Comparison of ENCODE assay signal across 8 cellular contexts in genomic region chr5:171388816-171389168, GRCh38. TPM values are rescaled to one million over a fixed set of nuclear protein-coding genes. Genes with fewer than 3 reads are reported as not detected.
DNase-seq lines count a peak whose midpoint lies in the region; ATAC-seq and TF ChIP-seq lines count a peak whose summit lies in the region.

No MANE protein-coding gene starts in this region.

- TF ChIP-seq CTCF in Calu3 (IDR thresholded peaks at IDR 0.05; ENCODE audit: unreplicated experiment) (no peak), neutrophil (IDR thresholded peaks at IDR 0.05) (no peak)

- H3K4me3 ChIP-seq in NT2/D1 (ENCODE audit: insufficient read length, low read depth) (peak overlapping the region; percentile 95), duodenal mucosa (ENCODE audit: low read depth in 1 of 2, low read length in 2 of 2) (peak overlapping the region; percentile 77 to 98), neutrophil (ENCODE audit: low read depth in 1 of 2, low read length in 1 of 2) (peak overlapping the region; percentile 86 to 87)

- H3K9ac ChIP-seq in NT2/D1 (ENCODE audit: insufficient read length, low read depth) (peak overlapping the region; percentile 97), duodenal mucosa (ENCODE audit: low read depth in 1 of 2, low read length in 2 of 2) (peak overlapping the region; percentile 55 to 87)

- peaks cover 2% of the 10 kb centered on the region for H3K4me1 ChIP-seq in NT2/D1 (ENCODE audit: insufficient read depth, insufficient read length)
- peaks cover 26 to 30% of the 10 kb centered on the region in 2 donors for H3K4me1 ChIP-seq in duodenal mucosa (ENCODE audit: control insufficient read depth in 1 of 2, insufficient read depth in 2 of 2, low read length in 2 of 2)
- H3K4me1 ChIP-seq in neutrophil (ENCODE audit: control insufficient read depth in 1 of 2, insufficient read depth in 1 of 2, low read depth in 1 of 2, low read length in 1 of 2), result peaks cover 20 to 23% of the 10 kb centered on the region in 2 experiments

- H3K27me3 ChIP-seq in NT2/D1 (ENCODE audit: insufficient read depth, insufficient read length) (no peaks in the 10 kb centered on the region), duodenal mucosa (ENCODE audit: control insufficient read depth in 1 of 2, insufficient read depth in 2 of 2, low read length in 2 of 2) (no peaks in the 10 kb centered on the region), neutrophil (peaks cover 5% of the 10 kb centered on the region)

- H3K36me3 Mint-ChIP-seq in Calu3 (ENCODE audit: insufficient read depth, unreplicated experiment), result peaks cover 72% of the 10 kb centered on the region

- no peak overlapping the region for H3K27ac ChIP-seq in duodenal mucosa (ENCODE audit: low read depth, low read length)
- no peak overlapping the region for H3K27ac ChIP-seq in neutrophil

- DNase-seq in Calu3, result no peak
- no peak for DNase-seq in NT2/D1 (ENCODE audit: low read depth, low spot score)
- DNase-seq in NCI-H2081 treated with DMSO at 0.1 percent for 48 hours (lab: John Stamatoyannopoulos, UW), result no peak
- DNase-seq in NCI-H82 (lab: John Stamatoyannopoulos, UW), result no peak
- DNase-seq in SKM-1 (lab: John Stamatoyannopoulos, UW; ENCODE audit: unreplicated experiment), result no peak

- intact Hi-C loops in Calu3 (cut with micrococcal nuclease; ENCODE audit: unreplicated experiment), result loop anchor here (5.0 kb wide), 1 partner anchor 606 kb away; the partner anchor contains the start of gene GABRP

- H3K27me3 Mint-ChIP-seq in Calu3 (ENCODE audit: unreplicated experiment), result peaks cover 11% of the 10 kb centered on the region

- H3K4me3 Mint-ChIP-seq in Calu3 (ENCODE audit: low read depth, unreplicated experiment), result peak overlapping the region; percentile 90

- H3K4me1 Mint-ChIP-seq in Calu3 (ENCODE audit: low read depth, unreplicated experiment), result peaks cover 52% of the 10 kb centered on the region

- no peak for ATAC-seq in GM18519 (IDR thresholded peaks at IDR 0.05; ENCODE audit: low FRiP score, unreplicated experiment)

- no peaks in the 10 kb centered on the region for H3K9me3 Mint-ChIP-seq in Calu3 (ENCODE audit: low read depth, unreplicated experiment)

- peak overlapping the region; percentile 95 for H3K27ac Mint-ChIP-seq in Calu3 (ENCODE audit: unreplicated experiment)

- BruUV-seq in Calu3 (replicated peaks; lab: Mats Ljungman, UMichigan), result no TSS peak

- H3K36me3 ChIP-seq in NT2/D1 (ENCODE audit: insufficient read depth, insufficient read length, low read length) (peaks cover 58% of the 10 kb centered on the region), duodenal mucosa (ENCODE audit: control insufficient read depth in 1 of 2, insufficient read depth in 2 of 2, low read length in 2 of 2) (peaks cover 6 to 35% of the 10 kb centered on the region in 2 donors), neutrophil (peaks cover 24% of the 10 kb centered on the region)

- H3K9me3 ChIP-seq in NT2/D1 (ENCODE audit: insufficient read depth, low read length) (no peaks in the 10 kb centered on the region), duodenal mucosa (ENCODE audit: control insufficient read depth in 1 of 2, low read length in 2 of 2) (no peaks in the 10 kb centered on the region), neutrophil (no peaks in the 10 kb centered on the region)

- CTCF ChIA-PET in Calu3 (lab: Charles Lee), result interaction anchor here (0.7 kb wide), 1 partner anchor 752 kb away, joined by 3 read pairs; no protein-coding TSS in a partner anchor

RNA-seq across cellular contexts. Expression of gene NPM1, which starts 1.1 kb away (rescaled TPM):
- total RNA-seq in Calu3 (2022), result 1,708 and 1,863 TPM in 2 replicates

RNA-seq across cellular contexts. Expression of gene FGF18, which starts 30.7 kb away (rescaled TPM):
- total RNA-seq in Calu3 (2022), result 0.61 and 0.76 TPM in 2 replicates
